ENCODE assay signal across 9 cellular contexts in the genomic region with DNA sequence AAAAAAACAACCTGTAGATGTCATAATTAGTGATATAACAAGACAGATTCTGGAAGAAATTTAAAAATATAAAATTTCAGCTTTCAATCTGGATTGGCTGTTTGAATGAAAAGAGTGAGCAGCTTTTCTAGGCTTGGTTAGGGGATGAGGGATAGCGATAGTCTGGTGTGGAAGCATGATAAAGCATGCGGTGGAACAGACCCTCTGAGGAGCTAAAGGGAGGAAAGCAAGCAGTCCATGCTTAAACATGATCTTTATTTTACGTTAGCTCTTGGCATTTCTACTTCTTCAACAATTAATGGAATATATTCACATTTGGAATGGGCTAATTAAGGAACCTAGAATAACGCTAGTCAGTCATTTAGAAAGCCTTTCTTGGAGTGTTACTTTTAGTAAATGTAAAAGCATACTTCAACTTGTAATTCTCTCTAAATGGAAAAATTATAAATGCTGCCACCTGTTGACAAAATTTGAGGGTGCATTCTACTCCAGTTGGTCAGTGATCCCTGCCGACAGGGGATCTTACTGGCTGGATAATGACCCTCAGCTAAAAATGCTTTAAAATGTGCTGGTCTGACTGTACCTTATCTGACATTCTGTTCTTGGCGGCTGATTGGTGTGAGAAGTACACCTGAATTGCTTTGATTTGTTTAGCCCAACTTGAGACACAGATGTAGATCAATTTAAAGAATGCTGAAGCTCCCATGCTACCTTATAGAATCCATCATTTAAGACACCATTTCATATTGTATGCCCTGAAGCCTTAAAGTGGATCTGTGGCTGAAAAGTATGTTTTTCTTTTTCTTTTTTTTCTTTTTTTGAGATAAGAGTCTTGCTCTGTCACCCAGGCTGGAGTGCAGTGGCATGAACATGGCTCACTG.
A peak's percentile ranks its signal among the peaks of the same experiment; 100 is the strongest.
DNase-seq lines count a peak whose midpoint lies in the region; ATAC-seq, FAIRE-seq and TF ChIP-seq lines count a peak whose summit lies in the region.
"Had no signal": no experiment of that assay in that cellular context is flagged by ENCODE, and none has a peak within 500 bp of the region (broad histone marks: within the 10 kb centered on the region; RNA-seq: fewer than 3 reads in every experiment).

No MANE protein-coding gene starts in this region.

- peak; percentile 71 for TF ChIP-seq CTCF in brain microvascular endothelial cell (IDR thresholded peaks at IDR 0.05; ENCODE audit: low read depth, low read length, missing control alignments)
- TF ChIP-seq CTCF in kidney (IDR thresholded peaks at IDR 0.05; ENCODE audit: borderline replicate concordance, extremely low read depth, insufficient read depth), result peak; percentile 50
- TF ChIP-seq CTCF in upper lobe of left lung (IDR thresholded peaks at IDR 0.05), result peak in 5 of 6 experiments; percentile 26 to 62 (median 53)

- TF ChIP-seq EP300 in upper lobe of left lung (IDR thresholded peaks at IDR 0.05), result no peak

- peaks cover 2 to 5% of the 10 kb centered on the region in 2 donors for H3K27me3 Mint-ChIP-seq in T-cell

- no peak for TF ChIP-seq POLR2A in upper lobe of left lung (IDR thresholded peaks at IDR 0.05)

- H3K4me3 ChIP-seq in brain microvascular endothelial cell (ENCODE audit: low read depth, low read length), result no peak overlapping the region
- no peak overlapping the region for H3K4me3 ChIP-seq in kidney (ENCODE audit: low read length in 2 of 2)
- no peak overlapping the region for H3K4me3 ChIP-seq in upper lobe of left lung
- H3K4me3 ChIP-seq: BLaER1 treated with 17β-estradiol and CSF1 and Interleukin-3, amounts not matched to agents 10 nM and 100 nM had no signal

- H3K27ac Mint-ChIP-seq in T-cell, result no peak overlapping the region

- peaks cover 4 to 6% (median 5%) of the 10 kb centered on the region in 3 donors for H3K4me1 Mint-ChIP-seq in T-cell

- H3K27me3 ChIP-seq in brain microvascular endothelial cell (replicated peaks) (no peaks in the 10 kb centered on the region), upper lobe of left lung (no peaks in the 10 kb centered on the region)
- H3K27me3 ChIP-seq: BLaER1 treated with 17β-estradiol and CSF1 and Interleukin-3, amounts not matched to agents 10 nM and 100 nM had no signal

- DNase-seq in DMS79 treated with DMSO at 0.1 percent for 48 hours (lab: John Stamatoyannopoulos, UW), result peak; percentile 21
- DNase-seq in DMS79 (lab: John Stamatoyannopoulos, UW), result no peak
- peak; percentile 76 for DNase-seq in HEK293T (ENCODE audit: extremely low spot score)
- DNase-seq in NCI-H460 (ENCODE audit: extremely low read depth, low read depth), result peak; percentile 35
- peak; percentile 51 for DNase-seq in brain microvascular endothelial cell
- DNase-seq in kidney, result no peak
- DNase-seq in upper lobe of left lung, result no peak
- DNase-seq in T-cell, result no peak

- H3K9ac ChIP-seq in kidney (ENCODE audit: low read length in 2 of 2), result no peak overlapping the region
- H3K9ac ChIP-seq: BLaER1 treated with 17β-estradiol and CSF1 and Interleukin-3, amounts not matched to agents 10 nM and 100 nM had no signal

- POLR2A ChIA-PET in HEK293T (lab: Yijun Ruan, JAX) (interaction anchor here (0.7 to 1.1 kb wide), 2 partner anchors 141 to 144 kb away, joined by 3 to 4 read pairs; no protein-coding TSS in a partner anchor), T-cell (lab: Charles Lee) (no interaction called here)

- FAIRE-seq in kidney (lab: Jason Lieb, UNC), result peak; percentile 44

- no peak overlapping the region for H3K4me3 Mint-ChIP-seq in T-cell

- H3K9me3 Mint-ChIP-seq in T-cell, result no peaks in the 10 kb centered on the region

- 44 to 47% methylated on average over 6 of the region's 6 CpGs for WGBS in upper lobe of left lung, 2 donors

- CTCF ChIA-PET in HEK293T (lab: Yijun Ruan, JAX), result interaction anchor here (0.6 to 2.1 kb wide), 16 partner anchors 8 to 479 kb away, joined by 3 to 8 read pairs (median 4); no protein-coding TSS in a partner anchor
- CTCF ChIA-PET in T-cell (lab: Charles Lee), result interaction anchor here in 1 of 2 donors (0.7 to 1.2 kb wide), 4 partner anchors 49 to 211 kb away, joined by 3 read pairs; a partner anchor contains a TSS

- in situ Hi-C loops in brain microvascular endothelial cell (cut with HindIII; ENCODE audit: low pct_ligation_motif_present, low sequenced_read_pairs), result no loop called here

- H3K36me3 ChIP-seq in brain microvascular endothelial cell (replicated peaks) (no peaks in the 10 kb centered on the region), kidney (ENCODE audit: control insufficient read depth in 1 of 2, insufficient read depth in 2 of 2, low read length in 2 of 2) (no peaks in the 10 kb centered on the region), upper lobe of left lung (no peaks in the 10 kb centered on the region)

- ATAC-seq in upper lobe of left lung (ENCODE audit: low FRiP score in 2 of 2) (peak in 1 of 2 donors; percentile 75), T-cell (replicated peaks in 1 of 4) (no peak)

- H3K4me1 ChIP-seq in kidney (ENCODE audit: control insufficient read depth in 1 of 2, insufficient read depth in 1 of 2, low read depth in 1 of 2, low read length in 2 of 2), result peaks cover 6 to 10% of the 10 kb centered on the region in 2 donors
- H3K4me1 ChIP-seq in upper lobe of left lung, result no peaks in the 10 kb centered on the region

- no peaks in the 10 kb centered on the region for H3K9me3 ChIP-seq in kidney (ENCODE audit: control insufficient read depth in 1 of 2, low read length in 2 of 2)
- no peaks in the 10 kb centered on the region for H3K9me3 ChIP-seq in upper lobe of left lung
- H3K9me3 ChIP-seq: BLaER1 treated with 17β-estradiol and CSF1 and Interleukin-3, amounts not matched to agents 10 nM and 100 nM had no signal

- H3K36me3 Mint-ChIP-seq in T-cell, result no peaks in the 10 kb centered on the region

- intact Hi-C loops in kidney (cut with DNase I), result loop anchor here (10.0 kb wide), 1 partner anchor 154 kb away; no protein-coding TSS in a partner anchor

- H3K27ac ChIP-seq in brain microvascular endothelial cell, result no peak overlapping the region
- peak overlapping the region in 1 of 2 donors; percentile 45 for H3K27ac ChIP-seq in kidney (ENCODE audit: low read depth in 2 of 2, low read length in 2 of 2)
- no peak overlapping the region for H3K27ac ChIP-seq in upper lobe of left lung
- H3K27ac ChIP-seq: BLaER1 treated with 17β-estradiol and CSF1 and Interleukin-3, amounts not matched to agents 10 nM and 100 nM had no signal

TF ChIP-seq in HEK293T, 16 proteins besides CTCF, POLR2A, EP300 and RAD21:
- no peak for TF ChIP-seq NFRKB (IDR thresholded peaks at IDR 0.05)
- no peak for TF ChIP-seq ZNF384 (IDR thresholded peaks at IDR 0.05)
- TF ChIP-seq HDGF (IDR thresholded peaks at IDR 0.05; ENCODE audit: borderline replicate concordance), result no peak
- no peak for TF ChIP-seq L3MBTL2 (conservative IDR thresholded peaks at IDR 0.05)
- no peak for TF ChIP-seq TARDBP (IDR thresholded peaks at IDR 0.05)
- no peak for TF ChIP-seq BHLHE40 (IDR thresholded peaks at IDR 0.05; ENCODE audit: borderline replicate concordance)
- no peak for TF ChIP-seq FOXM1 (IDR thresholded peaks at IDR 0.05; ENCODE audit: borderline replicate concordance)

Comparison
In these comparisons a context has a peak if more than half of its experiments do, and no peak if none do; other contexts are left out.
1. DNase-seq: peak in DMS79 treated with DMSO at 0.1 percent for 48 hours (single experiment), HEK293T (single experiment), NCI-H460 (single experiment) and brain microvascular endothelial cell (single experiment); none in DMS79 (single experiment), kidney (single experiment), upper lobe of left lung (0 of 2) and T-cell (0 of 34).
2. Peak in every context shown above with its lines, with median percentiles within 50 percentile points of each other: CTCF ChIP-seq.